Comparison of ENCODE assay signal across 1 cellular context in the genomic region with DNA sequence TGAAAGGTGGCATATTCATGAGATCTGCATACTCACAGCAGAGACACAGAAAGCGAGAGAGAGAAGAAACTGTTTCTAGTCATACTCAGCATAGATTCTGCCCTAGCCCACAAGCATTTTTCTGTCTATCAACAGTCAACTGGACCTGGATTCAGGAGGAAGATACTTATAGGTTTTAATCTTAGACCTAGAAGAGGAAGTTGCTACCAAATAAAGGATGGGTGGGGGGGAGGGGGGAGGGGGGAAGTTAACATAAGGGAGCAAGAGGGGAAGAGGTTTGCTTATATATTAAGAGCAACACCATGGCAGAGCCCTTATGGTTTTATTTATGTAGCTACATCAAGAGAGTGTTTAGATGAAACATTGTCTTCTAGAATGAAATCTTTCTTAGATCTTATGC.
TF ChIP-seq lines count a peak whose summit lies in the region.

No MANE protein-coding gene starts in this region.

TF ChIP-seq in GM23338, 12 proteins besides CTCF, POLR2A, EP300 and RAD21 (continued from another document):
- TF ChIP-seq, protein P1, sequence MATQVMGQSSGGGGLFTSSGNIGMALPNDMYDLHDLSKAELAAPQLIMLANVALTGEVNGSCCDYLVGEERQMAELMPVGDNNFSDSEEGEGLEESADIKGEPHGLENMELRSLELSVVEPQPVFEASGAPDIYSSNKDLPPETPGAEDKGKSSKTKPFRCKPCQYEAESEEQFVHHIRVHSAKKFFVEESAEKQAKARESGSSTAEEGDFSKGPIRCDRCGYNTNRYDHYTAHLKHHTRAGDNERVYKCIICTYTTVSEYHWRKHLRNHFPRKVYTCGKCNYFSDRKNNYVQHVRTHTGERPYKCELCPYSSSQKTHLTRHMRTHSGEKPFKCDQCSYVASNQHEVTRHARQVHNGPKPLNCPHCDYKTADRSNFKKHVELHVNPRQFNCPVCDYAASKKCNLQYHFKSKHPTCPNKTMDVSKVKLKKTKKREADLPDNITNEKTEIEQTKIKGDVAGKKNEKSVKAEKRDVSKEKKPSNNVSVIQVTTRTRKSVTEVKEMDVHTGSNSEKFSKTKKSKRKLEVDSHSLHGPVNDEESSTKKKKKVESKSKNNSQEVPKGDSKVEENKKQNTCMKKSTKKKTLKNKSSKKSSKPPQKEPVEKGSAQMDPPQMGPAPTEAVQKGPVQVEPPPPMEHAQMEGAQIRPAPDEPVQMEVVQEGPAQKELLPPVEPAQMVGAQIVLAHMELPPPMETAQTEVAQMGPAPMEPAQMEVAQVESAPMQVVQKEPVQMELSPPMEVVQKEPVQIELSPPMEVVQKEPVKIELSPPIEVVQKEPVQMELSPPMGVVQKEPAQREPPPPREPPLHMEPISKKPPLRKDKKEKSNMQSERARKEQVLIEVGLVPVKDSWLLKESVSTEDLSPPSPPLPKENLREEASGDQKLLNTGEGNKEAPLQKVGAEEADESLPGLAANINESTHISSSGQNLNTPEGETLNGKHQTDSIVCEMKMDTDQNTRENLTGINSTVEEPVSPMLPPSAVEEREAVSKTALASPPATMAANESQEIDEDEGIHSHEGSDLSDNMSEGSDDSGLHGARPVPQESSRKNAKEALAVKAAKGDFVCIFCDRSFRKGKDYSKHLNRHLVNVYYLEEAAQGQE (IDR thresholded peaks at IDR 0.05; ENCODE audit: unreplicated experiment): no peak
